12 cellular contexts compared by ENCODE assay signal in genomic region chr11:5240458-5240857, GRCh38. TPM values are rescaled to one million over a fixed set of nuclear protein-coding genes. Genes with fewer than 3 reads are reported as not detected.
"Had no signal": no experiment of that assay in that cellular context is flagged by ENCODE, and none has a peak within 500 bp of the region (broad histone marks: within the 10 kb centered on the region; RNA-seq: fewer than 3 reads in every experiment).

No MANE protein-coding gene starts in this region.

- H3K4me1 ChIP-seq: HAP-1 had no signal

- DNase-seq: GM23248, GOT3, H7, HFFc6, Karpas-422 had no signal

- H3K27ac ChIP-seq: GM23248, KMS-11 had no signal

- H3K9ac ChIP-seq: GM23248, KMS-11 had no signal

- H3K4me2 ChIP-seq: KMS-11 had no signal

- H3K4me1 Mint-ChIP-seq: IgD-negative memory B cell had no signal

- H3K4me3 Mint-ChIP-seq: HFFc6, IgD-negative memory B cell had no signal

- H3K36me3 Mint-ChIP-seq: IgD-negative memory B cell had no signal

- H3K36me3 ChIP-seq: HAP-1 had no signal

- H2AFZ ChIP-seq: GM23248 had no signal

- FAIRE-seq: HTR-8/SVneo had no signal

- H3K4me3 ChIP-seq: GM23248, HAP-1 had no signal

- H3K9me3 ChIP-seq: HAP-1 had no signal

- ATAC-seq: HCT116 had no signal

- H3K9me3 Mint-ChIP-seq: HFFc6, IgD-negative memory B cell had no signal

- H3K27ac Mint-ChIP-seq: HFFc6, IgD-negative memory B cell had no signal

RNA-seq across cellular contexts. Expression of gene HBD, which starts 6.2 kb away (rescaled TPM):
- total RNA-seq: GM23248, H4, H7, HFFc6, HT-29 had no signal
- polyA plus RNA-seq: GM23248, IgD-negative memory B cell had no signal

RNA-seq across cellular contexts. Expression of gene HBG1, which starts 9.2 kb away (rescaled TPM):
- total RNA-seq: GM23248, H7, HFFc6, HT-29 had no signal
- polyA plus RNA-seq: GM23248, IgD-negative memory B cell had no signal

RNA-seq across cellular contexts. Expression of gene HBB, which starts 13.6 kb away (rescaled TPM):
- total RNA-seq: GM23248, H4, H7, HFFc6, HT-29 had no signal
- polyA plus RNA-seq: GM23248 had no signal

RNA-seq across cellular contexts. Expression of gene HBG2, which starts 14.1 kb away (rescaled TPM):
- total RNA-seq: GM23248, H7, HFFc6, HT-29 had no signal
- polyA plus RNA-seq: GM23248 had no signal

RNA-seq across cellular contexts. Expression of gene HBE1, which starts 29.3 kb away (rescaled TPM):
- total RNA-seq: GM23248, HFFc6, HT-29 had no signal
- polyA plus RNA-seq: GM23248, IgD-negative memory B cell had no signal
